Comparison of ENCODE assay signal across 24 cellular contexts in the genomic region with DNA sequence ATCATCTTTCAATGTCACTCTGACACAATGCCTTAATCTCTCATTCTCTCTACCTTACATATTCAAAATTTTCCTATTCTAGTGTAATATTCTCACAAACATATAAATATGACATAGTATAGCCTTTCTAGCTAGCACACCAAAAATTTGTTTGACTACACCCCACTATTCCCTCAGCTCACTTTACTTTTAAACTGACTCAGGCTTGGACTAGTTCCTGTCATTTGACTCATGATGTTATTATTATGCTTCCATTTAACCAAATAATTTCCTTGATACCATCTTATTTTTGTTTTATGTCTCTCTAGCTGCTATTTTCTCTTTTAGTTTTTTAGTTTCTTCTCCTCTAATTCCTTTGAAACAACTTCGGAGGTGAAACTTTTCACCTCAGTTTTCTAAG.
DNase-seq lines count a peak whose midpoint lies in the region; ATAC-seq and TF ChIP-seq lines count a peak whose summit lies in the region.
"Had no signal": no experiment of that assay in that cellular context is flagged by ENCODE, and none has a peak within 500 bp of the region (broad histone marks: within the 10 kb centered on the region; RNA-seq: fewer than 3 reads in every experiment).

No MANE protein-coding gene starts in this region.

- H3K4me2 ChIP-seq in SK-N-SH, result peak overlapping the region; percentile 43; the same call in 1 of the 2 replicates
- H3K4me2 ChIP-seq: BLaER1 treated with 17β-estradiol and CSF1 and Interleukin-3, amounts not matched to agents 10 nM and 100 nM; GM23338; KMS-11 had no signal

- H2AFZ ChIP-seq in SK-N-SH (ENCODE audit: low read depth), result peak overlapping the region; percentile 32; the same call in 1 of the 2 replicates
- H2AFZ ChIP-seq: GM23338 had no signal

- 68% methylated on average over 1 of the region's 1 CpG for WGBS in SK-N-SH (ENCODE audit: low lambda C conversion rate)

- CTCF ChIA-PET in SK-N-SH (lab: Yijun Ruan, JAX), result no interaction called here

- no peaks in the 10 kb centered on the region for H3K9me3 ChIP-seq in SK-N-SH
- H3K9me3 ChIP-seq: BLaER1 treated with 17β-estradiol and CSF1 and Interleukin-3, amounts not matched to agents 10 nM and 100 nM; HAP-1; SJCRH30 had no signal

- TF ChIP-seq CTCF in SK-N-SH (IDR thresholded peaks at IDR 0.05), result no peak

- H3K4me3 ChIP-seq in SK-N-SH (ENCODE audit: low read depth in 2 of 2, low read length in 1 of 2), result no peak overlapping the region
- H3K4me3 ChIP-seq: BLaER1 treated with 17β-estradiol and CSF1 and Interleukin-3, amounts not matched to agents 10 nM and 100 nM; GM23338; HAP-1; SJCRH30 had no signal

- peak overlapping the region in 1 of 2 experiments; percentile 1; a peak in 1 of 4 replicates for H3K27ac ChIP-seq in SK-N-SH (ENCODE audit: low read depth in 2 of 2, low read length in 1 of 2)
- H3K27ac ChIP-seq: 22Rv1; BLaER1 treated with 17β-estradiol and CSF1 and Interleukin-3, amounts not matched to agents 10 nM and 100 nM; KMS-11; SJCRH30 had no signal

- DNase-seq in SK-N-SH, result no peak
- peak; percentile 1 for DNase-seq in astrocyte of the hippocampus (ENCODE audit: low read depth, low spot score)
- peak; percentile 33 for DNase-seq in fibroblast of peridontal ligament (ENCODE audit: extremely low read depth)
- peak; percentile 61 for DNase-seq in stromal cell of bone marrow (ENCODE audit: low read depth)
- DNase-seq in COLO829 (ENCODE audit: low spot score), result no peak
- DNase-seq in NCI-H82 treated with DMSO at 0.1 percent for 48 hours (lab: John Stamatoyannopoulos, UW; ENCODE audit: unreplicated experiment), result no peak
- DNase-seq: ACHN; CD8-positive, alpha-beta T cell; DMS53; EL; NCI-H1105; NCI-H146; NCI-H2029; NCI-H345; NCI-H524; NCI-H774; SJCRH30 had no signal

- no peaks in the 10 kb centered on the region for H4K20me1 ChIP-seq in SK-N-SH (ENCODE audit: insufficient read depth)
- H4K20me1 ChIP-seq: BLaER1 treated with 17β-estradiol and CSF1 and Interleukin-3, amounts not matched to agents 10 nM and 100 nM had no signal

- no peaks in the 10 kb centered on the region; the same call in 1 of the 2 replicates for H3K9me2 ChIP-seq in SK-N-SH

- H3F3A ChIP-seq in SK-N-SH (replicated peaks; ENCODE audit: insufficient read depth), result no peaks in the 10 kb centered on the region

- H3K36me3 ChIP-seq in SK-N-SH (replicated peaks in 1 of 2; ENCODE audit: control insufficient read depth in 1 of 2, insufficient read depth in 2 of 2, low read length in 1 of 2), result no peaks in the 10 kb centered on the region
- H3K36me3 ChIP-seq: BLaER1 treated with 17β-estradiol and CSF1 and Interleukin-3, amounts not matched to agents 10 nM and 100 nM; HAP-1; SJCRH30 had no signal

- POLR2A ChIA-PET in SK-N-SH (lab: Yijun Ruan, JAX), result no interaction called here

- no peaks in the 10 kb centered on the region; a peak in 1 of 4 replicates for H3K4me1 ChIP-seq in SK-N-SH (ENCODE audit: control insufficient read depth in 1 of 2, insufficient read depth in 2 of 2, low read depth in 1 of 2, low read length in 1 of 2)
- H3K4me1 ChIP-seq: BLaER1 treated with 17β-estradiol and CSF1 and Interleukin-3, amounts not matched to agents 10 nM and 100 nM; HAP-1; SJCRH30 had no signal

- no peaks in the 10 kb centered on the region for H3K79me2 ChIP-seq in SK-N-SH (ENCODE audit: insufficient read depth)

- H3K27me3 ChIP-seq in SK-N-SH (ENCODE audit: insufficient read depth), result no peaks in the 10 kb centered on the region
- H3K27me3 ChIP-seq: BLaER1 treated with 17β-estradiol and CSF1 and Interleukin-3, amounts not matched to agents 10 nM and 100 nM; SJCRH30 had no signal

- no peak for TF ChIP-seq RAD21 in SK-N-SH (IDR thresholded peaks at IDR 0.05; ENCODE audit: low read length)

- ATAC-seq in SK-N-SH treated with all-trans-retinoic acid at 6 μM for 48 hours (no peak), HG03025 (IDR thresholded peaks at IDR 0.05; ENCODE audit: low FRiP score, unreplicated experiment) (no peak)
- ATAC-seq: CD8-positive, alpha-beta T cell; GM23338 had no signal

- no peak for TF ChIP-seq EP300 in SK-N-SH (IDR thresholded peaks at IDR 0.05; ENCODE audit: borderline replicate concordance in 1 of 2, low read depth in 1 of 2, low read length in 1 of 2)

- H3K9ac ChIP-seq in SK-N-SH, result no peak overlapping the region
- H3K9ac ChIP-seq: BLaER1 treated with 17β-estradiol and CSF1 and Interleukin-3, amounts not matched to agents 10 nM and 100 nM; KMS-11 had no signal

TF ChIP-seq in SK-N-SH, 30 proteins besides CTCF, POLR2A, EP300 and RAD21:
- TF ChIP-seq, protein P1, sequence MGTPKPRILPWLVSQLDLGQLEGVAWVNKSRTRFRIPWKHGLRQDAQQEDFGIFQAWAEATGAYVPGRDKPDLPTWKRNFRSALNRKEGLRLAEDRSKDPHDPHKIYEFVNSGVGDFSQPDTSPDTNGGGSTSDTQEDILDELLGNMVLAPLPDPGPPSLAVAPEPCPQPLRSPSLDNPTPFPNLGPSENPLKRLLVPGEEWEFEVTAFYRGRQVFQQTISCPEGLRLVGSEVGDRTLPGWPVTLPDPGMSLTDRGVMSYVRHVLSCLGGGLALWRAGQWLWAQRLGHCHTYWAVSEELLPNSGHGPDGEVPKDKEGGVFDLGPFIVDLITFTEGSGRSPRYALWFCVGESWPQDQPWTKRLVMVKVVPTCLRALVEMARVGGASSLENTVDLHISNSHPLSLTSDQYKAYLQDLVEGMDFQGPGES (IDR thresholded peaks at IDR 0.05; ENCODE audit: low read depth, low read length), result no peak
- TF ChIP-seq EZH2phosphoT487 (IDR thresholded peaks at IDR 0.05; ENCODE audit: borderline replicate concordance, low read depth) (no peak), JUND (IDR thresholded peaks at IDR 0.05) (no peak), RXRA (IDR thresholded peaks at IDR 0.05; ENCODE audit: borderline replicate concordance, low read depth) (no peak), MXI1 (IDR thresholded peaks at IDR 0.05; ENCODE audit: low read depth, low read length) (no peak), TAF1 (IDR thresholded peaks at IDR 0.05; ENCODE audit: borderline replicate concordance, low read depth, low read length) (no peak), FOXM1 (IDR thresholded peaks at IDR 0.05; ENCODE audit: low read depth) (no peak), SMC3 (IDR thresholded peaks at IDR 0.05; ENCODE audit: low read depth, low read length) (no peak), YY1 (IDR thresholded peaks at IDR 0.05; ENCODE audit: low read depth) (no peak), TCF12 (IDR thresholded peaks at IDR 0.05) (no peak), FOSL2 (IDR thresholded peaks at IDR 0.05; ENCODE audit: borderline replicate concordance, low read depth) (no peak)

TF ChIP-seq in SK-N-SH treated with all-trans-retinoic acid at 6 μM for 48 hours, 23 proteins besides CTCF, POLR2A, EP300 and RAD21:
- no peak for TF ChIP-seq ZFP3 (CRISPR knock-in tag; IDR thresholded peaks at IDR 0.05)
- no peak for TF ChIP-seq ZC3H10 (CRISPR knock-in tag; IDR thresholded peaks at IDR 0.05)
- TF ChIP-seq, protein P2, sequence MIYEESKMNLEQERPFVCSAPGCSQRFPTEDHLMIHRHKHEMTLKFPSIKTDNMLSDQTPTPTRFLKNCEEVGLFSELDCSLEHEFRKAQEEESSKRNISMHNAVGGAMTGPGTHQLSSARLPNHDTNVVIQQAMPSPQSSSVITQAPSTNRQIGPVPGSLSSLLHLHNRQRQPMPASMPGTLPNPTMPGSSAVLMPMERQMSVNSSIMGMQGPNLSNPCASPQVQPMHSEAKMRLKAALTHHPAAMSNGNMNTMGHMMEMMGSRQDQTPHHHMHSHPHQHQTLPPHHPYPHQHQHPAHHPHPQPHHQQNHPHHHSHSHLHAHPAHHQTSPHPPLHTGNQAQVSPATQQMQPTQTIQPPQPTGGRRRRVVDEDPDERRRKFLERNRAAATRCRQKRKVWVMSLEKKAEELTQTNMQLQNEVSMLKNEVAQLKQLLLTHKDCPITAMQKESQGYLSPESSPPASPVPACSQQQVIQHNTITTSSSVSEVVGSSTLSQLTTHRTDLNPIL (CRISPR knock-in tag; IDR thresholded peaks at IDR 0.05; ENCODE audit: low read depth), result no peak
- no peak for TF ChIP-seq ZNF8 (CRISPR knock-in tag; IDR thresholded peaks at IDR 0.05)
- no peak for TF ChIP-seq RARB (CRISPR knock-in tag; IDR thresholded peaks at IDR 0.05)

Comparison
In these comparisons a context has a peak if more than half of its experiments do, and no peak if none do; other contexts are left out.
1. DNase-seq: peak in astrocyte of the hippocampus (single experiment), fibroblast of peridontal ligament (single experiment) and stromal cell of bone marrow (single experiment); none in SK-N-SH (single experiment), COLO829 (single experiment) and NCI-H82 treated with DMSO at 0.1 percent for 48 hours (single experiment).